In genomic region chr18:78399992-78400503, GRCh38 we compare ENCODE assay signal across 22 cellular contexts.
"Had no signal": no experiment of that assay in that cellular context is flagged by ENCODE, and none has a peak within 500 bp of the region (broad histone marks: within the 10 kb centered on the region; RNA-seq: fewer than 3 reads in every experiment).

No MANE protein-coding gene starts in this region.

- H3K27me3 ChIP-seq: colonic mucosa, esophagus squamous epithelium, foreskin keratinocyte, gastrocnemius medialis had no signal

- H3K27ac ChIP-seq: colonic mucosa, coronary artery, dorsolateral prefrontal cortex, epithelial cell of prostate, esophagus muscularis mucosa, esophagus squamous epithelium, foreskin keratinocyte, gastrocnemius medialis, gastroesophageal sphincter, heart left ventricle, heart right ventricle had no signal

- H3K9me3 ChIP-seq: colonic mucosa, esophagus squamous epithelium, gastrocnemius medialis had no signal

- H3K4me3 ChIP-seq: colonic mucosa, coronary artery, dorsolateral prefrontal cortex, esophagus muscularis mucosa, esophagus squamous epithelium, gastrocnemius medialis, gastroesophageal sphincter, heart left ventricle, heart right ventricle had no signal

- H3K36me3 ChIP-seq: colonic mucosa, esophagus muscularis mucosa, esophagus squamous epithelium, gastrocnemius medialis, gastroesophageal sphincter, heart left ventricle, heart right ventricle had no signal

- H3K4me1 ChIP-seq: colonic mucosa, esophagus muscularis mucosa, esophagus squamous epithelium, foreskin keratinocyte, gastrocnemius medialis, gastroesophageal sphincter, heart left ventricle, heart right ventricle had no signal

- DNase-seq: colonic mucosa; cortex of kidney; dermis blood vessel endothelial cell; dorsolateral prefrontal cortex; effector CD4-positive, alpha-beta T cell; effector CD8-positive, alpha-beta T cell; effector memory CD4-positive, alpha-beta T cell; effector memory CD8-positive, alpha-beta T cell; endodermal cell; erythroblast; esophagus squamous epithelium; foreskin fibroblast; foreskin keratinocyte; foreskin melanocyte; gastrocnemius medialis; glutamatergic neuron; heart left ventricle; heart right ventricle had no signal
